16 cellular contexts compared by ENCODE assay signal in genomic region chr16:15660203-15660601, GRCh38. TPM values are rescaled to one million over a fixed set of nuclear protein-coding genes. Genes with fewer than 3 reads are reported as not detected.
A peak's percentile ranks its signal among the peaks of the same experiment; 100 is the strongest.
DNase-seq lines count a peak whose midpoint lies in the region; ATAC-seq and TF ChIP-seq lines count a peak whose summit lies in the region.
"Had no signal": no experiment of that assay in that cellular context is flagged by ENCODE, and none has a peak within 500 bp of the region (broad histone marks: within the 10 kb centered on the region; RNA-seq: fewer than 3 reads in every experiment).

No MANE protein-coding gene starts in this region.

- H3K4me1 Mint-ChIP-seq in activated naive CD8-positive, alpha-beta T cell treated with anti-CD3 and anti-CD28 coated beads, Interleukin-2, amount 10 ng/mL, durations not matched to agents 7 days and 5 days: peaks cover 30% of the 10 kb centered on the region

- no peaks in the 10 kb centered on the region for H3K9me3 Mint-ChIP-seq in activated naive CD8-positive, alpha-beta T cell treated with anti-CD3 and anti-CD28 coated beads, Interleukin-2, amount 10 ng/mL, durations not matched to agents 7 days and 5 days

- H3K4me3 ChIP-seq in left ventricle myocardium inferior: no peak overlapping the region
- no peak overlapping the region for H3K4me3 ChIP-seq in transverse colon
- H3K4me3 ChIP-seq: GM12878 had no signal

- H3K9me3 ChIP-seq in left ventricle myocardium inferior (replicated peaks) (no peaks in the 10 kb centered on the region), transverse colon (no peaks in the 10 kb centered on the region)

- TF ChIP-seq CTCF in left ventricle myocardium inferior (IDR thresholded peaks at IDR 0.05; ENCODE audit: borderline replicate concordance): no peak
- TF ChIP-seq CTCF in transverse colon (IDR thresholded peaks at IDR 0.05): no peak

- DNase-seq in left ventricle myocardium inferior (no peak), Right ventricle myocardium superior (no peak), mesenteric fat pad (ENCODE audit: low spot score) (peak; percentile 11), transverse colon (no peak), occipital lobe (lab: John Stamatoyannopoulos, UW) (no peak)
- no peak for DNase-seq in activated naive CD8-positive, alpha-beta T cell treated with anti-CD3 and anti-CD28 coated beads, Interleukin-2, amount 10 ng/mL, durations not matched to agents 7 days and 5 days
- DNase-seq in activated CD4-positive, CD25-positive, alpha-beta regulatory T cell (lab: John Stamatoyannopoulos, UW): no peak
- DNase-seq: effector memory CD4-positive, alpha-beta T cell; foreskin keratinocyte; MM.1S; NCI-H2081 treated with DMSO at 0.1 percent for 48 hours; NCI-H748 treated with DMSO at 0.1 percent for 48 hours; stimulated activated CD4-positive, alpha-beta T cell treated with anti-CD3 and anti-CD28 coated beads, Interleukin-2, amount 100 ng/mL, for 24 hours; T-helper 9 cell had no signal

- H3K36me3 Mint-ChIP-seq in activated naive CD8-positive, alpha-beta T cell treated with anti-CD3 and anti-CD28 coated beads, Interleukin-2, amount 10 ng/mL, durations not matched to agents 7 days and 5 days: peaks cover 42% of the 10 kb centered on the region

- no peaks in the 10 kb centered on the region for H3K27me3 Mint-ChIP-seq in activated naive CD8-positive, alpha-beta T cell treated with anti-CD3 and anti-CD28 coated beads, Interleukin-2, amount 10 ng/mL, durations not matched to agents 7 days and 5 days

- TF ChIP-seq EP300 in transverse colon (IDR thresholded peaks at IDR 0.05; ENCODE audit: low read depth): no peak

- H3K4me1 ChIP-seq in left ventricle myocardium inferior: peaks cover 29% of the 10 kb centered on the region
- H3K4me1 ChIP-seq in transverse colon: peaks cover 0 to 2% (median 0%) of the 10 kb centered on the region in 4 donors
- H3K4me1 ChIP-seq: foreskin keratinocyte had no signal

- intact Hi-C loops in left ventricle myocardium inferior (cut with micrococcal nuclease) (no loop called here), Right ventricle myocardium superior (cut with DNase I) (no loop called here), transverse colon (cut with DNase I; ENCODE audit: low total_unique reads) (no loop called here)

- WGBS in transverse colon (ENCODE audit: low coverage in 1 of 2), 2 donors: 74 to 90% methylated on average over 2 to 5 of the region's 5 CpGs

- ATAC-seq in Right ventricle myocardium superior (ENCODE audit: poor library complexity) (no peak), HG03469 (IDR thresholded peaks at IDR 0.05; ENCODE audit: unreplicated experiment) (no peak)
- ATAC-seq in activated naive CD8-positive, alpha-beta T cell treated with anti-CD3 and anti-CD28 coated beads, Interleukin-2, amount 10 ng/mL, durations not matched to agents 7 days and 5 days (ENCODE audit: low read depth): no peak
- ATAC-seq: foreskin keratinocyte, GM12878 had no signal

- POLR2A ChIA-PET in activated naive CD8-positive, alpha-beta T cell treated with anti-CD3 and anti-CD28 coated beads, Interleukin-2, amount 10 ng/mL, durations not matched to agents 7 days and 5 days (lab: Charles Lee): interaction anchor here (3.2 to 4.0 kb wide), 2 partner anchors 11 to 17 kb away, joined by 21 to 23 read pairs; partner anchors contain the start of gene MARF1

- no peak overlapping the region for H3K4me3 Mint-ChIP-seq in activated naive CD8-positive, alpha-beta T cell treated with anti-CD3 and anti-CD28 coated beads, Interleukin-2, amount 10 ng/mL, durations not matched to agents 7 days and 5 days

- TF ChIP-seq POLR2A in transverse colon (IDR thresholded peaks at IDR 0.05): no peak

- H3K27ac ChIP-seq in left ventricle myocardium inferior (replicated peaks) (peak overlapping the region; percentile 75), transverse colon (peak overlapping the region in 3 of 4 donors; percentile 1 to 35 (median 30))
- H3K27ac ChIP-seq: foreskin keratinocyte had no signal

- in situ Hi-C loops in transverse colon (cut with MboI; ENCODE audit: low pct_ligation_motif_present in 1 of 4, low pct_unique_long_range_greater_than_20kb in 1 of 4, low sequenced_read_pairs in 3 of 4): no loop called here

- H3K36me3 ChIP-seq in left ventricle myocardium inferior: peaks cover 10% of the 10 kb centered on the region
- peaks cover 0 to 8% (median 4%) of the 10 kb centered on the region in 4 donors for H3K36me3 ChIP-seq in transverse colon

- peak overlapping the region; percentile 79 for H3K27ac Mint-ChIP-seq in activated naive CD8-positive, alpha-beta T cell treated with anti-CD3 and anti-CD28 coated beads, Interleukin-2, amount 10 ng/mL, durations not matched to agents 7 days and 5 days

- H3K27me3 ChIP-seq in left ventricle myocardium inferior (ENCODE audit: low read depth) (no peaks in the 10 kb centered on the region), transverse colon (no peaks in the 10 kb centered on the region)
- H3K27me3 ChIP-seq: foreskin keratinocyte had no signal

RNA-seq across cellular contexts. Expression of gene NDE1, which starts 10.2 kb away (rescaled TPM):
- 16.3 TPM for total RNA-seq in left ventricle myocardium inferior
- 12.6 TPM for total RNA-seq in Right ventricle myocardium superior
- total RNA-seq in activated naive CD8-positive, alpha-beta T cell treated with anti-CD3 and anti-CD28 coated beads, Interleukin-2, amount 10 ng/mL, durations not matched to agents 7 days and 5 days: 100 to 1,000 TPM; 139 to 141 TPM
- total RNA-seq in mesenteric fat pad: 26.8 TPM
- total RNA-seq in transverse colon: 10 to 100 TPM; 21.0 to 47.6 (median 36.3) TPM
- 4.2 TPM for total RNA-seq in occipital lobe

RNA-seq across cellular contexts. Expression of gene MARF1, which starts 17.2 kb away (rescaled TPM):
- 46.0 TPM for total RNA-seq in left ventricle myocardium inferior
- 45.2 TPM for total RNA-seq in Right ventricle myocardium superior
- total RNA-seq in activated naive CD8-positive, alpha-beta T cell treated with anti-CD3 and anti-CD28 coated beads, Interleukin-2, amount 10 ng/mL, durations not matched to agents 7 days and 5 days: 100 to 1,000 TPM; 111 to 114 TPM
- total RNA-seq in mesenteric fat pad: 51.4 TPM
- total RNA-seq in transverse colon: 10 to 100 TPM; 32.0 to 52.6 (median 41.1) TPM
- total RNA-seq in occipital lobe: 24.0 TPM
